8 cellular contexts compared by ENCODE assay signal in the genomic region with DNA sequence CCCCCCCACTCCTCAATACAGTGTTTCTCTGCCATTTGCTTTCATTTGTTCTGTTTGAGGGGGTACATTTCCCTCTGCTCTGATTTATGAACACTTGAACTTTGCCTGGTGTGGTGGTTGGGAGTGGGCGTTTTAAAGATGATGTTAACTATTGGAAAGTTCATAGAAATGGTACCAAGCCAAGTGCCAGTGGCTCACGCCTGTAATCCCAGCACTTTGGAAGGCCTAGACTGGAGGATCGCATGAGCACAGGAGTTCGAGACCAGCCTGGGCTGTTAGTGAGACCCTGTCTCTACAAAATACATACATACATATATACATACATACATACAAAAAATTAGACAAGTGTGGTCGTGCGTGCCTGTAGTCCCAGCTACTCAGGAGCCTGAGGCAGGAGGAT. TPM values are rescaled to one million over a fixed set of nuclear protein-coding genes. Genes with fewer than 3 reads are reported as not detected.
DNase-seq lines count a peak whose midpoint lies in the region; ATAC-seq and TF ChIP-seq lines count a peak whose summit lies in the region.

No MANE protein-coding gene starts in this region.

- no peak for TF ChIP-seq CTCF in dorsolateral prefrontal cortex (IDR thresholded peaks at IDR 0.05 in 54 of 56, conservative IDR thresholded peaks at IDR 0.05 in 2 of 56; ENCODE audit: low read depth in 1 of 56, partially characterized antibody in 56 of 56)
- TF ChIP-seq CTCF in transverse colon (IDR thresholded peaks at IDR 0.05), result no peak
- TF ChIP-seq CTCF in foreskin keratinocyte (conservative IDR thresholded peaks at IDR 0.05), result no peak

- TF ChIP-seq POLR2A in transverse colon (IDR thresholded peaks at IDR 0.05), result no peak

- H3K36me3 ChIP-seq in mucosa of rectum (ENCODE audit: control insufficient read depth in 2 of 2, insufficient read depth in 2 of 2, low read length in 2 of 2) (peaks cover 0 to under 1% of the 10 kb centered on the region in 2 donors), transverse colon (no peaks in the 10 kb centered on the region)

- no peak for DNase-seq in activated naive CD4-positive, alpha-beta T cell (lab: John Stamatoyannopoulos, UW)
- DNase-seq in dorsolateral prefrontal cortex (no peak), transverse colon (no peak), foreskin keratinocyte (no peak), 8988T (no peak)
- DNase-seq in stimulated activated naive CD4-positive, alpha-beta T cell treated with Interleukin-2 at 50 U/mL for 16 hours (lab: John Stamatoyannopoulos, UW), result no peak

- H3K27ac ChIP-seq in dorsolateral prefrontal cortex (peak overlapping the region in 14 of 59 donors; percentile 2 to 94 (median 87)), mucosa of rectum (ENCODE audit: low read depth in 2 of 2, low read length in 2 of 2) (peak overlapping the region; percentile 94 to 95), transverse colon (peak overlapping the region; percentile 98 to 100 (median 99)), foreskin keratinocyte (no peak overlapping the region)

- peak overlapping the region; percentile 53 to 74 for H3K9ac ChIP-seq in mucosa of rectum (ENCODE audit: low read depth in 1 of 2, low read length in 2 of 2)

- TF ChIP-seq EP300 in transverse colon (IDR thresholded peaks at IDR 0.05; ENCODE audit: low read depth), result no peak

- H3K4me1 ChIP-seq in mucosa of rectum (ENCODE audit: control insufficient read depth in 2 of 2, insufficient read depth in 2 of 2, low read length in 2 of 2) (peaks cover 14 to 25% of the 10 kb centered on the region in 2 donors), transverse colon (peaks cover 8 to 40% (median 24%) of the 10 kb centered on the region in 4 donors), foreskin keratinocyte (peaks cover 21% of the 10 kb centered on the region)

- in situ Hi-C loops in transverse colon (cut with MboI; ENCODE audit: low pct_ligation_motif_present in 1 of 4, low pct_unique_long_range_greater_than_20kb in 1 of 4, low sequenced_read_pairs in 3 of 4), result loop anchor here in 1 of 4 donors (25.0 kb wide), 1 partner anchor 582 kb away; the partner anchor contains the start of gene SHPRH

- ATAC-seq in foreskin keratinocyte, result no peak

- H3K4me3 ChIP-seq in dorsolateral prefrontal cortex (peak overlapping the region in 48 of 59 donors; percentile 5 to 89 (median 78)), mucosa of rectum (ENCODE audit: low read length in 2 of 2) (peak overlapping the region; percentile 79 to 88), transverse colon (peak overlapping the region in 3 of 4 donors; percentile 64 to 89 (median 81))

- intact Hi-C loops in dorsolateral prefrontal cortex (cut with DNase I), result loop anchor here in 1 of 2 donors (10.0 kb wide), 1 partner anchor 580 kb away; the partner anchor contains the start of gene SHPRH
- intact Hi-C loops in transverse colon (cut with DNase I; ENCODE audit: low total_unique reads), result no loop called here

- H3K4me3 Mint-ChIP-seq in activated naive CD4-positive, alpha-beta T cell treated with anti-CD3 and anti-CD28 coated beads, Interleukin-2, amount 50 U/mL, for 24 hours, result peak overlapping the region; percentile 38

- H3K27ac Mint-ChIP-seq in activated naive CD4-positive, alpha-beta T cell treated with anti-CD3 and anti-CD28 coated beads, Interleukin-2, amount 50 U/mL, for 24 hours, result no peak overlapping the region

- 40 to 47% methylated on average over 1 to 6 of the region's 6 CpGs for WGBS in transverse colon (ENCODE audit: low coverage in 1 of 2), 2 donors

- no peaks in the 10 kb centered on the region for H3K9me3 Mint-ChIP-seq in activated naive CD4-positive, alpha-beta T cell treated with anti-CD3 and anti-CD28 coated beads, Interleukin-2, amount 50 U/mL, for 24 hours

- H3K9me3 ChIP-seq in mucosa of rectum (ENCODE audit: control insufficient read depth in 2 of 2, low read length in 2 of 2) (no peaks in the 10 kb centered on the region), transverse colon (no peaks in the 10 kb centered on the region)

- H3K36me3 Mint-ChIP-seq in activated naive CD4-positive, alpha-beta T cell treated with anti-CD3 and anti-CD28 coated beads, Interleukin-2, amount 50 U/mL, for 24 hours, result no peaks in the 10 kb centered on the region

- H3K27me3 Mint-ChIP-seq in activated naive CD4-positive, alpha-beta T cell treated with anti-CD3 and anti-CD28 coated beads, Interleukin-2, amount 50 U/mL, for 24 hours, result peaks cover 37% of the 10 kb centered on the region

- no peaks in the 10 kb centered on the region for H3K27me3 ChIP-seq in dorsolateral prefrontal cortex
- no peaks in the 10 kb centered on the region for H3K27me3 ChIP-seq in mucosa of rectum (ENCODE audit: control insufficient read depth in 2 of 2, insufficient read depth in 2 of 2, low read length in 2 of 2)
- H3K27me3 ChIP-seq in transverse colon, result no peaks in the 10 kb centered on the region
- H3K27me3 ChIP-seq in foreskin keratinocyte, result no peaks in the 10 kb centered on the region

- H3K4me1 Mint-ChIP-seq in activated naive CD4-positive, alpha-beta T cell treated with anti-CD3 and anti-CD28 coated beads, Interleukin-2, amount 50 U/mL, for 24 hours, result peaks cover 6% of the 10 kb centered on the region

RNA-seq across cellular contexts. Expression of gene RAB32, which starts 1.1 kb away (rescaled TPM):
- 1 to 10 TPM; 1.3 to 9.0 (median 3.7) TPM for total RNA-seq in dorsolateral prefrontal cortex
- 10 to 100 TPM in 3 of 4 donors, 1 to 10 TPM in 1; 3.7 to 43.4 (median 29.1) TPM for total RNA-seq in transverse colon
- total RNA-seq in foreskin keratinocyte, result 61.9 and 71.7 TPM in 2 replicates
- 78.4 and 96.0 TPM in 2 replicates for polyA plus RNA-seq in foreskin keratinocyte

RNA-seq across cellular contexts. Expression of gene ADGB, which starts 54.0 kb away (rescaled TPM):
- total RNA-seq in dorsolateral prefrontal cortex, result 1 to 10 TPM in 4 of 120 experiments, under 1 TPM in 9, not detected in 107; 0.16 to 2.1 (median 0.77) TPM
- total RNA-seq in transverse colon, result 10 to 100 TPM in 1 of 4 donors, 1 to 10 TPM in 3; 1.1 to 28.7 (median 3.2) TPM
- total RNA-seq in foreskin keratinocyte, result not detected in 2 replicates
- polyA plus RNA-seq in foreskin keratinocyte, result not detected in 2 replicates
